6 cellular contexts compared by ENCODE assay signal in the genomic region with DNA sequence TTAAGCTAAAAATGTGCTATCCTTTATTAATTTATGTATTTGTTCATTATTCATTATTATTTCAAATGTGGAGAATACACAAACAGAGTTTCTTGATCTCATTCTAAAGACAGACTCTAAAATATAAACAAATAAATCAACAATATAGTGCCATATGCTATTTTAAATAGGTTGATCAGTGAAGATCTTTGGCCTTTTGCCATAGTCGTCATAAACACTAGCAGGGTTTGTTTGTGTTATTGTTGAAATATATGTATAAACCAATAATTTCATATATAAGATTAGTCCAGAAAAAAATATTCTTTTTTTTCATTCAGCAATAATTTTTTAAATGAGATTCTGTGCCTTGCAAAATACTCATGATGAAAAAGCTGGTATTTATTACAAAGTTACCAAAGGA.
"Had no signal": no experiment of that assay in that cellular context is flagged by ENCODE, and none has a peak within 500 bp of the region (broad histone marks: within the 10 kb centered on the region; RNA-seq: fewer than 3 reads in every experiment).

No MANE protein-coding gene starts in this region.

- DNase-seq: IMR-90, KBM-7, KG1 had no signal

- FAIRE-seq: HTR-8/SVneo, K562 had no signal

- ATAC-seq: K562 had no signal

- H3K4me3 ChIP-seq: K562 had no signal

- H3K27ac ChIP-seq: HL-60 had no signal
